Comparison of ENCODE assay signal across 1 cellular context in the genomic region with DNA sequence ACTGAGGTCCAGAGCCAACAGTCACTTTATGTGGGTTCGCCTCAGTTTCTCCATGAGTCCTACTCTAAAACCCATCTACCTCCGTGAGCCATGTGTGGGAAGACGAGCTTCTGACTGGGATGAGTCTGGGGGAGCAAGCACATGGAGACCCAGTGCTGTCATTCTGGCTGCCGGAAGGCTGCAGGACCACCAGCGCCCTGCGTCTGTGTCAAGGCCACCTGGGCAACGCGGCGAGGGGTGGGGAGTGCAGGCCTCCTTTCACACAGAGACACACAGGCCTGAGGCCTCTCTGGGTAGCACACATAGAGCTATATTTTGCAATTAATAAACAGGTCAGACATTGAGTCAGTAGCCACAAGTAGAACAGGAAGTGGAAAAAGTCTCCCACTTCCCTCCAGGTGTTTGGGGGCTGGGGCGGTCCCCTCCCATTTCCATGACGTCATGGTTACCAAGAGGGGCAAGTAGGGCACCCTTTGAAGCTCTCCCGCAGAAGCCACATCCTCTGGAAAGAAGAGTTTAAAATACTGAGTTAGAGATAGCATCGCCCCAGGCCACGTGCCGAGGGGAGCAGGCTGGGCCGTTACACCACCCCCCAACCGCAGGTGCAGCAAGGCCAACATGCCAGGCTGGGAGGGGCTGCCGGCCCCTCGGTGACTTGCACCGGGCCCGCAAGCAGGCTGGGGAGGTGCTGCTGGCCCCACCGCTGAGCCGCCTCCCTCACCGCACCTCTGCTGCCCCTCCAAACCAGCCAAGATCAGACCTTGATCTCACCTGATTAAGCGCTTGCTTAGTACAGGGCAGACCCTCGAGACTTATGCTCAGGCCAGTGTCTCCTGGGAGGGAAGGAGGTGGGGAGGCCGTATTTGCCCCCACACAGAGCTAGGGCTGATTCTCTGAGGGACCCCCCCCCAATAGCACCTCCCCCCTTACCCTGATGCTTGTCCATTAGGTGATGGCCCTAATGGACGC.
TF ChIP-seq lines count a peak whose summit lies in the region.

No MANE protein-coding gene starts in this region.

TF ChIP-seq in HepG2, 621 proteins besides CTCF, POLR2A, EP300 and RAD21 (continued from another document and continues in another):
- TF ChIP-seq, protein P1, sequence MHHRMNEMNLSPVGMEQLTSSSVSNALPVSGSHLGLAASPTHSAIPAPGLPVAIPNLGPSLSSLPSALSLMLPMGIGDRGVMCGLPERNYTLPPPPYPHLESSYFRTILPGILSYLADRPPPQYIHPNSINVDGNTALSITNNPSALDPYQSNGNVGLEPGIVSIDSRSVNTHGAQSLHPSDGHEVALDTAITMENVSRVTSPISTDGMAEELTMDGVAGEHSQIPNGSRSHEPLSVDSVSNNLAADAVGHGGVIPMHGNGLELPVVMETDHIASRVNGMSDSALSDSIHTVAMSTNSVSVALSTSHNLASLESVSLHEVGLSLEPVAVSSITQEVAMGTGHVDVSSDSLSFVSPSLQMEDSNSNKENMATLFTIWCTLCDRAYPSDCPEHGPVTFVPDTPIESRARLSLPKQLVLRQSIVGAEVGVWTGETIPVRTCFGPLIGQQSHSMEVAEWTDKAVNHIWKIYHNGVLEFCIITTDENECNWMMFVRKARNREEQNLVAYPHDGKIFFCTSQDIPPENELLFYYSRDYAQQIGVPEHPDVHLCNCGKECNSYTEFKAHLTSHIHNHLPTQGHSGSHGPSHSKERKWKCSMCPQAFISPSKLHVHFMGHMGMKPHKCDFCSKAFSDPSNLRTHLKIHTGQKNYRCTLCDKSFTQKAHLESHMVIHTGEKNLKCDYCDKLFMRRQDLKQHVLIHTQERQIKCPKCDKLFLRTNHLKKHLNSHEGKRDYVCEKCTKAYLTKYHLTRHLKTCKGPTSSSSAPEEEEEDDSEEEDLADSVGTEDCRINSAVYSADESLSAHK (CRISPR knock-in tag; IDR thresholded peaks at IDR 0.05; ENCODE audit: borderline replicate concordance): no peak
- TF ChIP-seq, protein P2, sequence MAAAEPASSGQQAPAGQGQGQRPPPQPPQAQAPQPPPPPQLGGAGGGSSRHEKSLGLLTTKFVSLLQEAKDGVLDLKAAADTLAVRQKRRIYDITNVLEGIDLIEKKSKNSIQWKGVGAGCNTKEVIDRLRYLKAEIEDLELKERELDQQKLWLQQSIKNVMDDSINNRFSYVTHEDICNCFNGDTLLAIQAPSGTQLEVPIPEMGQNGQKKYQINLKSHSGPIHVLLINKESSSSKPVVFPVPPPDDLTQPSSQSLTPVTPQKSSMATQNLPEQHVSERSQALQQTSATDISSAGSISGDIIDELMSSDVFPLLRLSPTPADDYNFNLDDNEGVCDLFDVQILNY (CRISPR knock-in tag; conservative IDR thresholded peaks at IDR 0.05): no peak
- TF ChIP-seq ZFX (CRISPR knock-in tag; IDR thresholded peaks at IDR 0.05; ENCODE audit: low read depth) (peak; percentile 12; the same call in 1 of the 2 replicates), HNRNPUL1 (IDR thresholded peaks at IDR 0.05; ENCODE audit: low read depth, low read length) (no peak), GABPA (IDR thresholded peaks at IDR 0.05; ENCODE audit: low read depth, low read length) (no peak), GABPA (CRISPR knock-in tag; IDR thresholded peaks at IDR 0.05; ENCODE audit: low read depth) (no peak), MEIS1 (CRISPR knock-in tag; IDR thresholded peaks at IDR 0.05; ENCODE audit: borderline replicate concordance) (peak; percentile 27; the same call in 1 of the 2 replicates), ZNF225 (CRISPR knock-in tag; IDR thresholded peaks at IDR 0.05) (peak; percentile 61; the same call in 1 of the 2 replicates), ZNF788 (CRISPR knock-in tag; IDR thresholded peaks at IDR 0.05; ENCODE audit: borderline replicate concordance) (no peak), SCMH1 (CRISPR knock-in tag; IDR thresholded peaks at IDR 0.05; ENCODE audit: borderline replicate concordance) (no peak), RARA (CRISPR knock-in tag; IDR thresholded peaks at IDR 0.05) (no peak), RORA (CRISPR knock-in tag; IDR thresholded peaks at IDR 0.05) (no peak), ZFP90 (CRISPR knock-in tag; IDR thresholded peaks at IDR 0.05; ENCODE audit: borderline replicate concordance) (peak; percentile 83; the same call in 1 of the 2 replicates), EZH2 (conservative IDR thresholded peaks at IDR 0.05; ENCODE audit: low read depth, low read length) (no peak), PHF5A (CRISPR knock-in tag; IDR thresholded peaks at IDR 0.05; ENCODE audit: low read depth, unreplicated experiment) (no peak), ZNF552 (CRISPR knock-in tag; IDR thresholded peaks at IDR 0.05; ENCODE audit: borderline replicate concordance) (no peak; the same call in 1 of the 2 replicates), MAFG (CRISPR knock-in tag; IDR thresholded peaks at IDR 0.05) (no peak), TBL1XR1 (IDR thresholded peaks at IDR 0.05; ENCODE audit: borderline replicate concordance, low read length, partially characterized antibody) (no peak), JUNB (CRISPR knock-in tag; IDR thresholded peaks at IDR 0.05; ENCODE audit: borderline replicate concordance) (no peak), ZNF709 (CRISPR knock-in tag; IDR thresholded peaks at IDR 0.05) (no peak)
- TF ChIP-seq, protein P3, sequence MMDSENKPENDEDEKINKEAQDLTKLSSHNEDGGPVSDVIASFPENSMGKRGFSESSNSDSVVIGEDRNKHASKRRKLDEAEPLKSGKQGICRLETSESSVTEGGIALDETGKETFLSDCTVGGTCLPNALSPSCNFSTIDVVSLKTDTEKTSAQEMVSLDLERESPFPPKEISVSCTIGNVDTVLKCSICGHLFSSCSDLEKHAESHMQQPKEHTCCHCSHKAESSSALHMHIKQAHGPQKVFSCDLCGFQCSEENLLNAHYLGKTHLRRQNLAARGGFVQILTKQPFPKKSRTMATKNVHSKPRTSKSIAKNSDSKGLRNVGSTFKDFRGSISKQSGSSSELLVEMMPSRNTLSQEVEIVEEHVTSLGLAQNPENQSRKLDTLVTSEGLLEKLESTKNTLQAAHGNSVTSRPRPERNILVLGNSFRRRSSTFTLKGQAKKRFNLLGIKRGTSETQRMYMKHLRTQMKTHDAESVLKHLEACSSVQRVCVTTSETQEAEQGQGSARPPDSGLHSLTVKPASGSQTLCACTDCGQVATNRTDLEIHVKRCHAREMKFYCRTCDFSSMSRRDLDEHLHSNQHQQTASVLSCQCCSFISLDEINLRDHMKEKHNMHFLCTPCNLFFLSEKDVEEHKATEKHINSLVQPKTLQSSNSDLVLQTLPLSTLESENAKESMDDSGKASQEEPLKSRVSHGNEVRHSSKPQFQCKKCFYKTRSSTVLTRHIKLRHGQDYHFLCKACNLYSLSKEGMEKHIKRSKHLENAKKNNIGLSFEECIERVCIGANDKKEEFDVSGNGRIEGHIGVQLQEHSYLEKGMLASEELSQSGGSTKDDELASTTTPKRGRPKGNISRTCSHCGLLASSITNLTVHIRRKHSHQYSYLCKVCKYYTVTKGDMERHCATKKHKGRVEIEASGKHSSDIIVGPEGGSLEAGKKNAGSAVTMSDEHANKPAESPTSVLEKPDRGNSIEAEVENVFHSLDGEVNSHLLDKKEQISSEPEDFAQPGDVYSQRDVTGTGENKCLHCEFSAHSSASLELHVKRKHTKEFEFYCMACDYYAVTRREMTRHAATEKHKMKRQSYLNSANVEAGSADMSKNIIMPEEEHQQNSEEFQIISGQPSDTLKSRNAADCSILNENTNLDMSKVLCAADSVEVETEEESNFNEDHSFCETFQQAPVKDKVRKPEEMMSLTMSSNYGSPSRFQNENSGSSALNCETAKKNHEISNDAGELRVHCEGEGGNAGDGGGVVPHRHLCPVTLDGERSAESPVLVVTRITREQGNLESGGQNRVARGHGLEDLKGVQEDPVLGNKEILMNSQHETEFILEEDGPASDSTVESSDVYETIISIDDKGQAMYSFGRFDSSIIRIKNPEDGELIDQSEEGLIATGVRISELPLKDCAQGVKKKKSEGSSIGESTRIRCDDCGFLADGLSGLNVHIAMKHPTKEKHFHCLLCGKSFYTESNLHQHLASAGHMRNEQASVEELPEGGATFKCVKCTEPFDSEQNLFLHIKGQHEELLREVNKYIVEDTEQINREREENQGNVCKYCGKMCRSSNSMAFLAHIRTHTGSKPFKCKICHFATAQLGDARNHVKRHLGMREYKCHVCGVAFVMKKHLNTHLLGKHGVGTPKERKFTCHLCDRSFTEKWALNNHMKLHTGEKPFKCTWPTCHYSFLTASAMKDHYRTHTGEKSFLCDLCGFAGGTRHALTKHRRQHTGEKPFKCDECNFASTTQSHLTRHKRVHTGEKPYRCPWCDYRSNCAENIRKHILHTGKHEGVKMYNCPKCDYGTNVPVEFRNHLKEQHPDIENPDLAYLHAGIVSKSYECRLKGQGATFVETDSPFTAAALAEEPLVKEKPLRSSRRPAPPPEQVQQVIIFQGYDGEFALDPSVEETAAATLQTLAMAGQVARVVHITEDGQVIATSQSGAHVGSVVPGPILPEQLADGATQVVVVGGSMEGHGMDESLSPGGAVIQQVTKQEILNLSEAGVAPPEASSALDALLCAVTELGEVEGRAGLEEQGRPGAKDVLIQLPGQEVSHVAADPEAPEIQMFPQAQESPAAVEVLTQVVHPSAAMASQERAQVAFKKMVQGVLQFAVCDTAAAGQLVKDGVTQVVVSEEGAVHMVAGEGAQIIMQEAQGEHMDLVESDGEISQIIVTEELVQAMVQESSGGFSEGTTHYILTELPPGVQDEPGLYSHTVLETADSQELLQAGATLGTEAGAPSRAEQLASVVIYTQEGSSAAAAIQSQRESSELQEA (CRISPR knock-in tag; IDR thresholded peaks at IDR 0.05; ENCODE audit: not compliant biosample characterization): no peak
- TF ChIP-seq, protein P4, sequence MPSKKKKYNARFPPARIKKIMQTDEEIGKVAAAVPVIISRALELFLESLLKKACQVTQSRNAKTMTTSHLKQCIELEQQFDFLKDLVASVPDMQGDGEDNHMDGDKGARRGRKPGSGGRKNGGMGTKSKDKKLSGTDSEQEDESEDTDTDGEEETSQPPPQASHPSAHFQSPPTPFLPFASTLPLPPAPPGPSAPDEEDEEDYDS (CRISPR knock-in tag; IDR thresholded peaks at IDR 0.05): 0 out of 2 replicates have a peak, but pooled peaks have one; percentile 2
- TF ChIP-seq, protein P5, sequence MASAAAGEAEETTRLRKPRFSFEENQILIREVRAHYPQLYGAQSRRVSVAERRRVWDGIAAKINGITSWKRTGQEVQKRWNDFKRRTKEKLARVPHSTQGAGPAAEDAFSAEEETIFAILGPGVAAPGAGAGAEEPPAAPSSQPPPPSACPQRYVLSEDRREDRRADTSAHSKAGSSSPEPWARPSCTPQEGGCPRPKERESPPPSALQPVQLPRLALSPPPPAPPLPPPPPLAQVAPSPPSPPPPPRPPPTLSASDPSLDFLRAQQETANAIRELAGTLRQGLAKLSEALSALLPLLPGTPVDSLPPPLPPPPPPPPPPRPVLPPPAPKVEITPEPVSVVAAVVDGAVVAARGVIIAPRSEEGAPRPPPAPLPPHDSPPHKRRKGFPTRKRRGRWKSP (CRISPR knock-in tag; IDR thresholded peaks at IDR 0.05): no peak
- TF ChIP-seq, protein P6, sequence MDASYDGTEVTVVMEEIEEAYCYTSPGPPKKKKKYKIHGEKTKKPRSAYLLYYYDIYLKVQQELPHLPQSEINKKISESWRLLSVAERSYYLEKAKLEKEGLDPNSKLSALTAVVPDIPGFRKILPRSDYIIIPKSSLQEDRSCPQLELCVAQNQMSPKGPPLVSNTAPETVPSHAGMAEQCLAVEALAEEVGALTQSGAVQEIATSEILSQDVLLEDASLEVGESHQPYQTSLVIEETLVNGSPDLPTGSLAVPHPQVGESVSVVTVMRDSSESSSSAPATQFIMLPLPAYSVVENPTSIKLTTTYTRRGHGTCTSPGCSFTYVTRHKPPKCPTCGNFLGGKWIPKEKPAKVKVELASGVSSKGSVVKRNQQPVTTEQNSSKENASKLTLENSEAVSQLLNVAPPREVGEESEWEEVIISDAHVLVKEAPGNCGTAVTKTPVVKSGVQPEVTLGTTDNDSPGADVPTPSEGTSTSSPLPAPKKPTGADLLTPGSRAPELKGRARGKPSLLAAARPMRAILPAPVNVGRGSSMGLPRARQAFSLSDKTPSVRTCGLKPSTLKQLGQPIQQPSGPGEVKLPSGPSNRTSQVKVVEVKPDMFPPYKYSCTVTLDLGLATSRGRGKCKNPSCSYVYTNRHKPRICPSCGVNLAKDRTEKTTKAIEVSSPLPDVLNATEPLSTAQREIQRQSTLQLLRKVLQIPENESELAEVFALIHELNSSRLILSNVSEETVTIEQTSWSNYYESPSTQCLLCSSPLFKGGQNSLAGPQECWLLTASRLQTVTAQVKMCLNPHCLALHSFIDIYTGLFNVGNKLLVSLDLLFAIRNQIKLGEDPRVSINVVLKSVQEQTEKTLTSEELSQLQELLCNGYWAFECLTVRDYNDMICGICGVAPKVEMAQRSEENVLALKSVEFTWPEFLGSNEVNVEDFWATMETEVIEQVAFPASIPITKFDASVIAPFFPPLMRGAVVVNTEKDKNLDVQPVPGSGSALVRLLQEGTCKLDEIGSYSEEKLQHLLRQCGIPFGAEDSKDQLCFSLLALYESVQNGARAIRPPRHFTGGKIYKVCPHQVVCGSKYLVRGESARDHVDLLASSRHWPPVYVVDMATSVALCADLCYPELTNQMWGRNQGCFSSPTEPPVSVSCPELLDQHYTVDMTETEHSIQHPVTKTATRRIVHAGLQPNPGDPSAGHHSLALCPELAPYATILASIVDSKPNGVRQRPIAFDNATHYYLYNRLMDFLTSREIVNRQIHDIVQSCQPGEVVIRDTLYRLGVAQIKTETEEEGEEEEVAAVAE (CRISPR knock-in tag; IDR thresholded peaks at IDR 0.05; ENCODE audit: borderline replicate concordance): no peak
- TF ChIP-seq, protein P7, sequence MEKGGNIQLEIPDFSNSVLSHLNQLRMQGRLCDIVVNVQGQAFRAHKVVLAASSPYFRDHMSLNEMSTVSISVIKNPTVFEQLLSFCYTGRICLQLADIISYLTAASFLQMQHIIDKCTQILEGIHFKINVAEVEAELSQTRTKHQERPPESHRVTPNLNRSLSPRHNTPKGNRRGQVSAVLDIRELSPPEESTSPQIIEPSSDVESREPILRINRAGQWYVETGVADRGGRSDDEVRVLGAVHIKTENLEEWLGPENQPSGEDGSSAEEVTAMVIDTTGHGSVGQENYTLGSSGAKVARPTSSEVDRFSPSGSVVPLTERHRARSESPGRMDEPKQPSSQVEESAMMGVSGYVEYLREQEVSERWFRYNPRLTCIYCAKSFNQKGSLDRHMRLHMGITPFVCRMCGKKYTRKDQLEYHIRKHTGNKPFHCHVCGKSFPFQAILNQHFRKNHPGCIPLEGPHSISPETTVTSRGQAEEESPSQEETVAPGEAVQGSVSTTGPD (CRISPR knock-in tag; IDR thresholded peaks at IDR 0.05): no peak
- TF ChIP-seq, protein P8, sequence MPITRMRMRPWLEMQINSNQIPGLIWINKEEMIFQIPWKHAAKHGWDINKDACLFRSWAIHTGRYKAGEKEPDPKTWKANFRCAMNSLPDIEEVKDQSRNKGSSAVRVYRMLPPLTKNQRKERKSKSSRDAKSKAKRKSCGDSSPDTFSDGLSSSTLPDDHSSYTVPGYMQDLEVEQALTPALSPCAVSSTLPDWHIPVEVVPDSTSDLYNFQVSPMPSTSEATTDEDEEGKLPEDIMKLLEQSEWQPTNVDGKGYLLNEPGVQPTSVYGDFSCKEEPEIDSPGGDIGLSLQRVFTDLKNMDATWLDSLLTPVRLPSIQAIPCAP (CRISPR knock-in tag; IDR thresholded peaks at IDR 0.05; ENCODE audit: low read depth): no peak
- TF ChIP-seq, protein P9, sequence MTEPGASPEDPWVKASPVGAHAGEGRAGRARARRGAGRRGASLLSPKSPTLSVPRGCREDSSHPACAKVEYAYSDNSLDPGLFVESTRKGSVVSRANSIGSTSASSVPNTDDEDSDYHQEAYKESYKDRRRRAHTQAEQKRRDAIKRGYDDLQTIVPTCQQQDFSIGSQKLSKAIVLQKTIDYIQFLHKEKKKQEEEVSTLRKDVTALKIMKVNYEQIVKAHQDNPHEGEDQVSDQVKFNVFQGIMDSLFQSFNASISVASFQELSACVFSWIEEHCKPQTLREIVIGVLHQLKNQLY (CRISPR knock-in tag; IDR thresholded peaks at IDR 0.05): no peak
- TF ChIP-seq, protein P10, sequence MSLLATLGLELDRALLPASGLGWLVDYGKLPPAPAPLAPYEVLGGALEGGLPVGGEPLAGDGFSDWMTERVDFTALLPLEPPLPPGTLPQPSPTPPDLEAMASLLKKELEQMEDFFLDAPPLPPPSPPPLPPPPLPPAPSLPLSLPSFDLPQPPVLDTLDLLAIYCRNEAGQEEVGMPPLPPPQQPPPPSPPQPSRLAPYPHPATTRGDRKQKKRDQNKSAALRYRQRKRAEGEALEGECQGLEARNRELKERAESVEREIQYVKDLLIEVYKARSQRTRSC (CRISPR knock-in tag; IDR thresholded peaks at IDR 0.05; ENCODE audit: low read depth): no peak
